Comparison of ENCODE assay signal across 1 cellular context in genomic region chr12:123532808-123533649, GRCh38.
TF ChIP-seq lines count a peak whose summit lies in the region.

No MANE protein-coding gene starts in this region.

TF ChIP-seq in HepG2, 621 proteins besides CTCF, POLR2A, EP300 and RAD21 (continued from another document and continues in another):
- TF ChIP-seq RELA (CRISPR knock-in tag; IDR thresholded peaks at IDR 0.05) (0 out of 2 replicates have a peak, but pooled peaks have one; percentile 45), MED1 (CRISPR knock-in tag; IDR thresholded peaks at IDR 0.05) (peak; percentile 46; the same call in 1 of the 2 replicates), KLF12 (CRISPR knock-in tag; IDR thresholded peaks at IDR 0.05; ENCODE audit: borderline replicate concordance) (no peak), KLF11 (CRISPR knock-in tag; IDR thresholded peaks at IDR 0.05) (no peak), HMGXB4 (CRISPR knock-in tag; IDR thresholded peaks at IDR 0.05; ENCODE audit: borderline replicate concordance in 1 of 2, low read depth in 1 of 2) (peak; percentile 70 to 74; a peak in 3 of 4 replicates), ZFAT (CRISPR knock-in tag; conservative IDR thresholded peaks at IDR 0.05) (no peak), GATAD2A (CRISPR knock-in tag; IDR thresholded peaks at IDR 0.05) (no peak), REXO4 (CRISPR knock-in tag; IDR thresholded peaks at IDR 0.05; ENCODE audit: borderline replicate concordance) (no peak), TIGD3 (CRISPR knock-in tag; IDR thresholded peaks at IDR 0.05; ENCODE audit: borderline replicate concordance) (no peak), ZNF276 (CRISPR knock-in tag; IDR thresholded peaks at IDR 0.05; ENCODE audit: low read depth) (peak; percentile 49; the same call in 1 of the 2 replicates), NCOA2 (CRISPR knock-in tag; IDR thresholded peaks at IDR 0.05) (no peak), YY1 (IDR thresholded peaks at IDR 0.05; ENCODE audit: insufficient read depth, insufficient replicate concordance, low read depth, low read length) (peak; percentile 49), SETDB1 (CRISPR knock-in tag; IDR thresholded peaks at IDR 0.05; ENCODE audit: borderline replicate concordance) (no peak), JUN (CRISPR knock-in tag; IDR thresholded peaks at IDR 0.05) (0 out of 2 replicates have a peak, but pooled peaks have one; percentile 49), ZNF225 (CRISPR knock-in tag; IDR thresholded peaks at IDR 0.05) (peak; percentile 92), ZBTB42 (CRISPR knock-in tag; IDR thresholded peaks at IDR 0.05) (peak; percentile 72; the same call in 1 of the 2 replicates), NFE2L2 (IDR thresholded peaks at IDR 0.05; ENCODE audit: low read length) (no peak), ZNF205 (CRISPR knock-in tag; IDR thresholded peaks at IDR 0.05) (no peak), ZNF598 (CRISPR knock-in tag; IDR thresholded peaks at IDR 0.05; ENCODE audit: borderline replicate concordance) (peak; percentile 56; the same call in 1 of the 2 replicates), ZNF770 (CRISPR knock-in tag; IDR thresholded peaks at IDR 0.05) (no peak), HOXD1 (CRISPR knock-in tag; IDR thresholded peaks at IDR 0.05) (no peak), SMC3 (IDR thresholded peaks at IDR 0.05; ENCODE audit: low read length) (no peak), ZNF124 (CRISPR knock-in tag; IDR thresholded peaks at IDR 0.05) (peak; percentile 43; the same call in 1 of the 2 replicates), FOXM1 (CRISPR knock-in tag; IDR thresholded peaks at IDR 0.05) (peak; percentile 83; the same call in 1 of the 2 replicates), CCAR2 (optimal IDR thresholded peaks at IDR 0.05; ENCODE audit: low read depth, low read length) (no peak), ZNF670 (CRISPR knock-in tag; IDR thresholded peaks at IDR 0.05; ENCODE audit: borderline replicate concordance) (no peak; the same call in 1 of the 2 replicates)
- TF ChIP-seq, protein P1, sequence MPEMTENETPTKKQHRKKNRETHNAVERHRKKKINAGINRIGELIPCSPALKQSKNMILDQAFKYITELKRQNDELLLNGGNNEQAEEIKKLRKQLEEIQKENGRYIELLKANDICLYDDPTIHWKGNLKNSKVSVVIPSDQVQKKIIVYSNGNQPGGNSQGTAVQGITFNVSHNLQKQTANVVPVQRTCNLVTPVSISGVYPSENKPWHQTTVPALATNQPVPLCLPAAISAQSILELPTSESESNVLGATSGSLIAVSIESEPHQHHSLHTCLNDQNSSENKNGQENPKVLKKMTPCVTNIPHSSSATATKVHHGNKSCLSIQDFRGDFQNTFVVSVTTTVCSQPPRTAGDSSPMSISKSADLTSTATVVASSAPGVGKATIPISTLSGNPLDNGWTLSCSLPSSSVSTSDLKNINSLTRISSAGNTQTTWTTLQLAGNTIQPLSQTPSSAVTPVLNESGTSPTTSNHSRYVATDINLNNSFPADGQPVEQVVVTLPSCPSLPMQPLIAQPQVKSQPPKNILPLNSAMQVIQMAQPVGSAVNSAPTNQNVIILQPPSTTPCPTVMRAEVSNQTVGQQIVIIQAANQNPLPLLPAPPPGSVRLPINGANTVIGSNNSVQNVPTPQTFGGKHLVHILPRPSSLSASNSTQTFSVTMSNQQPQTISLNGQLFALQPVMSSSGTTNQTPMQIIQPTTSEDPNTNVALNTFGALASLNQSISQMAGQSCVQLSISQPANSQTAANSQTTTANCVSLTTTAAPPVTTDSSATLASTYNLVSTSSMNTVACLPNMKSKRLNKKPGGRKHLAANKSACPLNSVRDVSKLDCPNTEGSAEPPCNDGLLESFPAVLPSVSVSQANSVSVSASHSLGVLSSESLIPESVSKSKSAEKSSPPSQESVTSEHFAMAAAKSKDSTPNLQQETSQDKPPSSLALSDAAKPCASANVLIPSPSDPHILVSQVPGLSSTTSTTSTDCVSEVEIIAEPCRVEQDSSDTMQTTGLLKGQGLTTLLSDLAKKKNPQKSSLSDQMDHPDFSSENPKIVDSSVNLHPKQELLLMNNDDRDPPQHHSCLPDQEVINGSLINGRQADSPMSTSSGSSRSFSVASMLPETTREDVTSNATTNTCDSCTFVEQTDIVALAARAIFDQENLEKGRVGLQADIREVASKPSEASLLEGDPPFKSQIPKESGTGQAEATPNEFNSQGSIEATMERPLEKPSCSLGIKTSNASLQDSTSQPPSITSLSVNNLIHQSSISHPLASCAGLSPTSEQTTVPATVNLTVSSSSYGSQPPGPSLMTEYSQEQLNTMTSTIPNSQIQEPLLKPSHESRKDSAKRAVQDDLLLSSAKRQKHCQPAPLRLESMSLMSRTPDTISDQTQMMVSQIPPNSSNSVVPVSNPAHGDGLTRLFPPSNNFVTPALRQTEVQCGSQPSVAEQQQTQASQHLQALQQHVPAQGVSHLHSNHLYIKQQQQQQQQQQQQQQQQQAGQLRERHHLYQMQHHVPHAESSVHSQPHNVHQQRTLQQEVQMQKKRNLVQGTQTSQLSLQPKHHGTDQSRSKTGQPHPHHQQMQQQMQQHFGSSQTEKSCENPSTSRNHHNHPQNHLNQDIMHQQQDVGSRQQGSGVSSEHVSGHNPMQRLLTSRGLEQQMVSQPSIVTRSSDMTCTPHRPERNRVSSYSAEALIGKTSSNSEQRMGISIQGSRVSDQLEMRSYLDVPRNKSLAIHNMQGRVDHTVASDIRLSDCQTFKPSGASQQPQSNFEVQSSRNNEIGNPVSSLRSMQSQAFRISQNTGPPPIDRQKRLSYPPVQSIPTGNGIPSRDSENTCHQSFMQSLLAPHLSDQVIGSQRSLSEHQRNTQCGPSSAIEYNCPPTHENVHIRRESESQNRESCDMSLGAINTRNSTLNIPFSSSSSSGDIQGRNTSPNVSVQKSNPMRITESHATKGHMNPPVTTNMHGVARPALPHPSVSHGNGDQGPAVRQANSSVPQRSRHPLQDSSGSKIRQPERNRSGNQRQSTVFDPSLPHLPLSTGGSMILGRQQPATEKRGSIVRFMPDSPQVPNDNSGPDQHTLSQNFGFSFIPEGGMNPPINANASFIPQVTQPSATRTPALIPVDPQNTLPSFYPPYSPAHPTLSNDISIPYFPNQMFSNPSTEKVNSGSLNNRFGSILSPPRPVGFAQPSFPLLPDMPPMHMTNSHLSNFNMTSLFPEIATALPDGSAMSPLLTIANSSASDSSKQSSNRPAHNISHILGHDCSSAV (CRISPR knock-in tag; IDR thresholded peaks at IDR 0.05; ENCODE audit: borderline replicate concordance): no peak
- TF ChIP-seq, protein P2, sequence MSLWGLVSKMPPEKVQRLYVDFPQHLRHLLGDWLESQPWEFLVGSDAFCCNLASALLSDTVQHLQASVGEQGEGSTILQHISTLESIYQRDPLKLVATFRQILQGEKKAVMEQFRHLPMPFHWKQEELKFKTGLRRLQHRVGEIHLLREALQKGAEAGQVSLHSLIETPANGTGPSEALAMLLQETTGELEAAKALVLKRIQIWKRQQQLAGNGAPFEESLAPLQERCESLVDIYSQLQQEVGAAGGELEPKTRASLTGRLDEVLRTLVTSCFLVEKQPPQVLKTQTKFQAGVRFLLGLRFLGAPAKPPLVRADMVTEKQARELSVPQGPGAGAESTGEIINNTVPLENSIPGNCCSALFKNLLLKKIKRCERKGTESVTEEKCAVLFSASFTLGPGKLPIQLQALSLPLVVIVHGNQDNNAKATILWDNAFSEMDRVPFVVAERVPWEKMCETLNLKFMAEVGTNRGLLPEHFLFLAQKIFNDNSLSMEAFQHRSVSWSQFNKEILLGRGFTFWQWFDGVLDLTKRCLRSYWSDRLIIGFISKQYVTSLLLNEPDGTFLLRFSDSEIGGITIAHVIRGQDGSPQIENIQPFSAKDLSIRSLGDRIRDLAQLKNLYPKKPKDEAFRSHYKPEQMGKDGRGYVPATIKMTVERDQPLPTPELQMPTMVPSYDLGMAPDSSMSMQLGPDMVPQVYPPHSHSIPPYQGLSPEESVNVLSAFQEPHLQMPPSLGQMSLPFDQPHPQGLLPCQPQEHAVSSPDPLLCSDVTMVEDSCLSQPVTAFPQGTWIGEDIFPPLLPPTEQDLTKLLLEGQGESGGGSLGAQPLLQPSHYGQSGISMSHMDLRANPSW (CRISPR knock-in tag; IDR thresholded peaks at IDR 0.05; ENCODE audit: borderline replicate concordance): no peak
- TF ChIP-seq, protein P3, sequence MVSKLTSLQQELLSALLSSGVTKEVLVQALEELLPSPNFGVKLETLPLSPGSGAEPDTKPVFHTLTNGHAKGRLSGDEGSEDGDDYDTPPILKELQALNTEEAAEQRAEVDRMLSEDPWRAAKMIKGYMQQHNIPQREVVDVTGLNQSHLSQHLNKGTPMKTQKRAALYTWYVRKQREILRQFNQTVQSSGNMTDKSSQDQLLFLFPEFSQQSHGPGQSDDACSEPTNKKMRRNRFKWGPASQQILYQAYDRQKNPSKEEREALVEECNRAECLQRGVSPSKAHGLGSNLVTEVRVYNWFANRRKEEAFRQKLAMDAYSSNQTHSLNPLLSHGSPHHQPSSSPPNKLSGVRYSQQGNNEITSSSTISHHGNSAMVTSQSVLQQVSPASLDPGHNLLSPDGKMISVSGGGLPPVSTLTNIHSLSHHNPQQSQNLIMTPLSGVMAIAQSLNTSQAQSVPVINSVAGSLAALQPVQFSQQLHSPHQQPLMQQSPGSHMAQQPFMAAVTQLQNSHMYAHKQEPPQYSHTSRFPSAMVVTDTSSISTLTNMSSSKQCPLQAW (CRISPR knock-in tag; IDR thresholded peaks at IDR 0.05): peak; percentile 54; the same call in 1 of the 2 replicates
- TF ChIP-seq, protein P4, sequence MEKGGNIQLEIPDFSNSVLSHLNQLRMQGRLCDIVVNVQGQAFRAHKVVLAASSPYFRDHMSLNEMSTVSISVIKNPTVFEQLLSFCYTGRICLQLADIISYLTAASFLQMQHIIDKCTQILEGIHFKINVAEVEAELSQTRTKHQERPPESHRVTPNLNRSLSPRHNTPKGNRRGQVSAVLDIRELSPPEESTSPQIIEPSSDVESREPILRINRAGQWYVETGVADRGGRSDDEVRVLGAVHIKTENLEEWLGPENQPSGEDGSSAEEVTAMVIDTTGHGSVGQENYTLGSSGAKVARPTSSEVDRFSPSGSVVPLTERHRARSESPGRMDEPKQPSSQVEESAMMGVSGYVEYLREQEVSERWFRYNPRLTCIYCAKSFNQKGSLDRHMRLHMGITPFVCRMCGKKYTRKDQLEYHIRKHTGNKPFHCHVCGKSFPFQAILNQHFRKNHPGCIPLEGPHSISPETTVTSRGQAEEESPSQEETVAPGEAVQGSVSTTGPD (CRISPR knock-in tag; IDR thresholded peaks at IDR 0.05): no peak
- TF ChIP-seq, protein P5, sequence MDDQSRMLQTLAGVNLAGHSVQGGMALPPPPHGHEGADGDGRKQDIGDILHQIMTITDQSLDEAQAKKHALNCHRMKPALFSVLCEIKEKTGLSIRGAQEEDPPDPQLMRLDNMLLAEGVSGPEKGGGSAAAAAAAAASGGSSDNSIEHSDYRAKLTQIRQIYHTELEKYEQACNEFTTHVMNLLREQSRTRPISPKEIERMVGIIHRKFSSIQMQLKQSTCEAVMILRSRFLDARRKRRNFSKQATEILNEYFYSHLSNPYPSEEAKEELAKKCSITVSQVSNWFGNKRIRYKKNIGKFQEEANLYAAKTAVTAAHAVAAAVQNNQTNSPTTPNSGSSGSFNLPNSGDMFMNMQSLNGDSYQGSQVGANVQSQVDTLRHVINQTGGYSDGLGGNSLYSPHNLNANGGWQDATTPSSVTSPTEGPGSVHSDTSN (CRISPR knock-in tag; IDR thresholded peaks at IDR 0.05; ENCODE audit: borderline replicate concordance): no peak
